Comparison of ENCODE assay signal across 11 cellular contexts in the genomic region with DNA sequence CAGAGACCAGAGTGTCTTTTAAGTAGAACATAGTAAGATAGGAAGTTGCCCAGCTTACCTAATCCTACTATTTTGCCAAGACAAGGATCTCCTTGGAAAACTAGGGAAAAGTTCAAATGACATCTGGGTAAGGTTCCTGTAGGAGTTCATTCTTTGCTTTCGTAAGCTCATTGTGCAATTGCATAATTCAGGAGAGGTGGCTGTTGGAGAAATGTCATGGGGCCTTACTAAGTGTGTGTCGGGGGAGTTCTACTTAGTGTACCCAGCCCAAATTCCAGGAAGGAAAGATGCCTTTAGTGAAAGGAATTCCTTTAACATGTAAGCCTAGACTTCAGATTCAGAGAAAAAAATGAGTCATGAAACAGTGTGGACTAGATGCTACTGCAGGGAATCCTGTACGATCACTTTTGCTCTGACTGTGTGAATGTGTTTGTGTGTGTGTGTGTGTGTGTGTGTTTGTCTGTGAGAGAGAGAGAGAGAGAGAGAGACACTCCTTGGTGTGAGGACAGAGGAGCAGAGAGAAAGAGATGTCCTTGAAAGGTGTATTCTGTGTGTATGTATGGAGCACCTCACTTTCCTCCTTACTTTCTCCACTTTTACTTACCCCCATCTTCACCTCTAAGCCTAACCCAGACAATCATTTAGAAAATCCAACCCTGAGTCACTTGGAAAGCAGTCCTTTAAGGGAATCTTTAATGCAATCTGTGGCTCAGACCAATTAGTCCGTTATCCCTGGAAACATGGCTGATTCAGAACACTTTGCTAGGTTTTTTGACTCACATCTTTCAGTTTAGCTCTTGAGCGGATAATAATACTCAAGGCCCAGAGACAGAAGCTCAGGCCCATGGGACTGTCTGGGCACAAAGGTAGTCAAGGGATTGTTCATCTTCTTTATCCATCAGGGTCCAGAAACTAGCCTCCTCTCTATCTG.
DNase-seq lines count a peak whose midpoint lies in the region; ATAC-seq, FAIRE-seq and TF ChIP-seq lines count a peak whose summit lies in the region.
"Had no signal": no experiment of that assay in that cellular context is flagged by ENCODE, and none has a peak within 500 bp of the region (broad histone marks: within the 10 kb centered on the region; RNA-seq: fewer than 3 reads in every experiment).

No MANE protein-coding gene starts in this region.

- no peaks in the 10 kb centered on the region for H3K36me3 ChIP-seq in HepG2 (replicated peaks in 1 of 2; ENCODE audit: control insufficient read depth in 1 of 2, insufficient read depth in 2 of 2, low read length in 2 of 2)

- DNase-seq in stimulated activated naive CD8-positive, alpha-beta T cell treated with anti-CD3 and anti-CD28 coated beads, Interleukin-15, amount 100 ng/mL, for 72 hours = no peak
- DNase-seq in astrocyte of the spinal cord (ENCODE audit: low read depth, low spot score) (peak; percentile 58), HepG2 (ENCODE audit: low spot score) (peak; percentile 42), left lobe of liver (ENCODE audit: low spot score) (no peak), C1 segment of cervical spinal cord (lab: John Stamatoyannopoulos, UW) (no peak), COLO668 (lab: John Stamatoyannopoulos, UW; ENCODE audit: unreplicated experiment) (no peak)
- DNase-seq: activated CD4-positive, alpha-beta T cell treated with anti-CD3 and anti-CD28 coated beads for 1 hour; Calu3; mucosa of descending colon had no signal

- no peaks in the 10 kb centered on the region for H3K79me2 ChIP-seq in HepG2 (ENCODE audit: insufficient read depth, low read length)

- TF ChIP-seq POLR2A in HepG2 (IDR thresholded peaks at IDR 0.05; ENCODE audit: insufficient read depth in 1 of 2, low read depth in 2 of 2, low read length in 2 of 2) = no peak

- no peaks in the 10 kb centered on the region for H3K36me3 Mint-ChIP-seq in stimulated activated naive CD8-positive, alpha-beta T cell treated with anti-CD3 and anti-CD28 coated beads, Interleukin-15, Interleukin-2, amounts not matched to agents 100 ng/mL and 50 ng/mL, for 24 hours (ENCODE audit: low read depth)

- intact Hi-C loops in HepG2 (cut with micrococcal nuclease; ENCODE audit: unreplicated experiment) = no loop called here

- WGBS in HepG2 (ENCODE audit: low lambda C conversion rate) = 40% methylated on average over 5 of the region's 5 CpGs

- peak overlapping the region; percentile 84 for H3K27ac Mint-ChIP-seq in stimulated activated naive CD8-positive, alpha-beta T cell treated with anti-CD3 and anti-CD28 coated beads, Interleukin-15, Interleukin-2, amounts not matched to agents 100 ng/mL and 50 ng/mL, for 24 hours
- H3K27ac Mint-ChIP-seq in stimulated activated naive CD8-positive, alpha-beta T cell treated with anti-CD3 and anti-CD28 coated beads, Interleukin-15, amount 100 ng/mL, for 72 hours = no peak overlapping the region

- H3K9ac ChIP-seq in HepG2 (ENCODE audit: insufficient read depth, low read depth, low read length) = peak overlapping the region; percentile 39; the same call in 1 of the 2 replicates

- H4K20me1 ChIP-seq in HepG2 (ENCODE audit: insufficient read depth, low read length) = no peaks in the 10 kb centered on the region

- no peak for TF ChIP-seq RAD21 in HepG2 (CRISPR knock-in tag; IDR thresholded peaks at IDR 0.05)

- H2AFZ ChIP-seq in HepG2 (ENCODE audit: low read length) = no peak overlapping the region

- TF ChIP-seq EP300 in HepG2 (IDR thresholded peaks at IDR 0.05; ENCODE audit: low read depth in 2 of 2, low read length in 2 of 2) (0 out of 4 replicates have a peak, but pooled peaks of 1 of the 2 experiments have one; percentile 25), HepG2 (CRISPR knock-in tag; IDR thresholded peaks at IDR 0.05; ENCODE audit: borderline replicate concordance) (no peak)

- H3K9me3 ChIP-seq in HepG2 (ENCODE audit: low read length) = no peaks in the 10 kb centered on the region
- H3K9me3 ChIP-seq: mucosa of descending colon had no signal

- TF ChIP-seq CTCF in astrocyte of the spinal cord (IDR thresholded peaks at IDR 0.05; ENCODE audit: low read depth, low read length) (no peak), HepG2 (CRISPR knock-in tag; IDR thresholded peaks at IDR 0.05) (no peak)

- H3K27me3 ChIP-seq in HepG2 (ENCODE audit: control insufficient read depth in 1 of 2, insufficient read depth in 2 of 2, low read length in 2 of 2) = no peaks in the 10 kb centered on the region

- no peak for ATAC-seq in stimulated activated naive CD8-positive, alpha-beta T cell treated with anti-CD3 and anti-CD28 coated beads, Interleukin-15, amount 100 ng/mL, for 72 hours
- ATAC-seq in HepG2 (peak; percentile 26; the same call in 2 of the 3 replicates), left lobe of liver (no peak), GM19397 (IDR thresholded peaks at IDR 0.05; ENCODE audit: unreplicated experiment) (no peak)
- ATAC-seq: mucosa of descending colon had no signal

- in situ Hi-C loops in astrocyte of the spinal cord (cut with HindIII; ENCODE audit: low sequenced_read_pairs) (no loop called here), HepG2 (cut with HindIII; ENCODE audit: extremely low pct_ligation_motif_present, low pct_unique_long_range_greater_than_20kb) (no loop called here)

- peak; percentile 86 for FAIRE-seq in HepG2 (lab: Jason Lieb, UNC)

- peaks cover 89% of the 10 kb centered on the region for H3K4me1 ChIP-seq in HepG2 (ENCODE audit: insufficient read depth, low read length)

- BruUV-seq in HepG2 (replicated peaks; lab: Mats Ljungman, UMichigan) = no TSS peak

- H3K4me3 ChIP-seq in astrocyte of the spinal cord (ENCODE audit: low read depth, low read length) = no peak overlapping the region
- H3K4me3 ChIP-seq in HepG2 (replicated peaks in 1 of 3; ENCODE audit: insufficient read depth in 1 of 3, low read depth in 2 of 3, low read length in 3 of 3) = no peak overlapping the region
- H3K4me3 ChIP-seq: mucosa of descending colon had no signal

- H3K27ac ChIP-seq in HepG2 (ENCODE audit: extremely low read length, insufficient read depth, low read length) = peak overlapping the region; percentile 62

- POLR2A ChIA-PET in HepG2 (lab: Yijun Ruan, JAX) = interaction anchor here (0.9 to 1.3 kb wide), 4 partner anchors 16 to 21 kb away, joined by 3 to 11 read pairs (median 4); no protein-coding TSS in a partner anchor

- no peaks in the 10 kb centered on the region for H3K9me3 Mint-ChIP-seq in stimulated activated naive CD8-positive, alpha-beta T cell treated with anti-CD3 and anti-CD28 coated beads, Interleukin-15, Interleukin-2, amounts not matched to agents 100 ng/mL and 50 ng/mL, for 24 hours
- H3K9me3 Mint-ChIP-seq in stimulated activated naive CD8-positive, alpha-beta T cell treated with anti-CD3 and anti-CD28 coated beads, Interleukin-15, amount 100 ng/mL, for 72 hours = no peaks in the 10 kb centered on the region

- CTCF ChIA-PET in HepG2 (lab: Yijun Ruan, JAX; ENCODE audit: low intra/inter-chr PET ratio, low total read pairs) = no interaction called here

- peak overlapping the region; percentile 36; the same call in 1 of the 2 replicates for H3K4me2 ChIP-seq in HepG2 (ENCODE audit: low read depth, low read length)

- H3K27me3 Mint-ChIP-seq in stimulated activated naive CD8-positive, alpha-beta T cell treated with anti-CD3 and anti-CD28 coated beads, Interleukin-15, Interleukin-2, amounts not matched to agents 100 ng/mL and 50 ng/mL, for 24 hours = peaks cover 3% of the 10 kb centered on the region
- no peaks in the 10 kb centered on the region for H3K27me3 Mint-ChIP-seq in stimulated activated naive CD8-positive, alpha-beta T cell treated with anti-CD3 and anti-CD28 coated beads, Interleukin-15, amount 100 ng/mL, for 72 hours

- peaks cover 37% of the 10 kb centered on the region for H3K4me1 Mint-ChIP-seq in stimulated activated naive CD8-positive, alpha-beta T cell treated with anti-CD3 and anti-CD28 coated beads, Interleukin-15, Interleukin-2, amounts not matched to agents 100 ng/mL and 50 ng/mL, for 24 hours (ENCODE audit: low read depth)
- peaks cover 11% of the 10 kb centered on the region for H3K4me1 Mint-ChIP-seq in stimulated activated naive CD8-positive, alpha-beta T cell treated with anti-CD3 and anti-CD28 coated beads, Interleukin-15, amount 100 ng/mL, for 72 hours

- no peak overlapping the region for H3K4me3 Mint-ChIP-seq in stimulated activated naive CD8-positive, alpha-beta T cell treated with anti-CD3 and anti-CD28 coated beads, Interleukin-15, Interleukin-2, amounts not matched to agents 100 ng/mL and 50 ng/mL, for 24 hours
- H3K4me3 Mint-ChIP-seq in stimulated activated naive CD8-positive, alpha-beta T cell treated with anti-CD3 and anti-CD28 coated beads, Interleukin-15, amount 100 ng/mL, for 72 hours = no peak overlapping the region

TF ChIP-seq in HepG2, 621 proteins besides CTCF, POLR2A, EP300 and RAD21 (continues in another document):
- TF ChIP-seq RXRB (CRISPR knock-in tag; IDR thresholded peaks at IDR 0.05; ENCODE audit: borderline replicate concordance) (peak; percentile 86), CEBPG (CRISPR knock-in tag; IDR thresholded peaks at IDR 0.05) (peak; percentile 90), MED1 (CRISPR knock-in tag; IDR thresholded peaks at IDR 0.05) (peak; percentile 43; the same call in 1 of the 2 replicates), PPARG (CRISPR knock-in tag; conservative IDR thresholded peaks at IDR 0.05) (peak; percentile 92)
- TF ChIP-seq, protein P1, sequence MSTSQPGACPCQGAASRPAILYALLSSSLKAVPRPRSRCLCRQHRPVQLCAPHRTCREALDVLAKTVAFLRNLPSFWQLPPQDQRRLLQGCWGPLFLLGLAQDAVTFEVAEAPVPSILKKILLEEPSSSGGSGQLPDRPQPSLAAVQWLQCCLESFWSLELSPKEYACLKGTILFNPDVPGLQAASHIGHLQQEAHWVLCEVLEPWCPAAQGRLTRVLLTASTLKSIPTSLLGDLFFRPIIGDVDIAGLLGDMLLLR (CRISPR knock-in tag; IDR thresholded peaks at IDR 0.05) = no peak

Comparison
In these comparisons a context has a peak if more than half of its experiments do, and no peak if none do; other contexts are left out.
1. DNase-seq: peak in astrocyte of the spinal cord (single experiment) and HepG2 (single experiment); none in stimulated activated naive CD8-positive, alpha-beta T cell treated with anti-CD3 and anti-CD28 coated beads, Interleukin-15, amount 100 ng/mL, for 72 hours (0 of 2), left lobe of liver (single experiment), C1 segment of cervical spinal cord (0 of 14) and COLO668 (single experiment).